ENCODE assay signal across 32 cellular contexts in genomic region chr2:177830881-177831386, GRCh38.
DNase-seq lines count a peak whose midpoint lies in the region; ATAC-seq, FAIRE-seq and TF ChIP-seq lines count a peak whose summit lies in the region.
"Had no signal": no experiment of that assay in that cellular context is flagged by ENCODE, and none has a peak within 500 bp of the region (broad histone marks: within the 10 kb centered on the region; RNA-seq: fewer than 3 reads in every experiment).

No MANE protein-coding gene starts in this region.

- CTCF ChIA-PET in H1 (lab: Charles Lee; ENCODE audit: partially characterized antibody), result interaction anchor here (1.2 to 1.7 kb wide), 4 partner anchors 11 to 76 kb away, joined by 3 to 6 read pairs (median 4); no protein-coding TSS in a partner anchor
- CTCF ChIA-PET in CD4-positive, alpha-beta T cell (lab: Charles Lee), result no interaction called here

- H3K36me3 ChIP-seq in H1 (ENCODE audit: control insufficient read depth in 2 of 4, insufficient read depth in 4 of 4, low read length in 3 of 4) (no peaks in the 10 kb centered on the region), small intestine (ENCODE audit: control insufficient read depth in 2 of 2, insufficient read depth in 2 of 2, low read length in 2 of 2) (no peaks in the 10 kb centered on the region)
- H3K36me3 ChIP-seq: BLaER1, left ventricle myocardium inferior, SJSA1 had no signal

- H3K4me2 ChIP-seq in H1 (ENCODE audit: insufficient read depth in 1 of 2, low read depth in 2 of 2, low read length in 2 of 2), result no peak overlapping the region
- H3K4me2 ChIP-seq: BLaER1 had no signal

- no peaks in the 10 kb centered on the region for H3K79me1 ChIP-seq in H1 (ENCODE audit: low read depth, low read length)

- no peaks in the 10 kb centered on the region for H3K27me3 ChIP-seq in H1 (replicated peaks in 1 of 4; ENCODE audit: control insufficient read depth in 3 of 4, extremely low read depth in 1 of 4, insufficient read depth in 3 of 4, low read length in 3 of 4)
- no peaks in the 10 kb centered on the region for H3K27me3 ChIP-seq in CD4-positive, alpha-beta T cell (ENCODE audit: control insufficient read depth, insufficient read depth, low read length)
- H3K27me3 ChIP-seq in small intestine (ENCODE audit: control insufficient read depth in 2 of 2, insufficient read depth in 2 of 2, low read length in 2 of 2), result no peaks in the 10 kb centered on the region
- H3K27me3 ChIP-seq: BLaER1, SJSA1, testis had no signal

- H4K20me1 ChIP-seq in H1 (replicated peaks in 1 of 2; ENCODE audit: control insufficient read depth in 1 of 2, insufficient read depth in 2 of 2, low read length in 2 of 2), result no peaks in the 10 kb centered on the region
- H4K20me1 ChIP-seq: BLaER1 had no signal

- H3K18ac ChIP-seq in H1 (ENCODE audit: extremely low read depth, low read length), result no peak overlapping the region

- H3K36me3 Mint-ChIP-seq in CD4-positive, alpha-beta T cell (ENCODE audit: low read depth), result no peaks in the 10 kb centered on the region
- H3K36me3 Mint-ChIP-seq: mesothelial cell of epicardium; natural killer cell; stimulated activated naive B cell treated with anti-CD40 and anti-IgM and Interleukin-4, amounts not matched to agents 10 μg/mL and 1 μg/mL and 100 μg/mL, for 72 hours had no signal

- ATAC-seq in CD4-positive, alpha-beta T cell (ENCODE audit: poor library complexity), result no peak
- ATAC-seq in HG02588 (IDR thresholded peaks at IDR 0.05; ENCODE audit: unreplicated experiment) (no peak), HG02623 (IDR thresholded peaks at IDR 0.05; ENCODE audit: unreplicated experiment) (no peak)
- ATAC-seq: natural killer cell; right cardiac atrium; stimulated activated naive B cell treated with anti-CD40 and anti-IgM and Interleukin-4, amounts not matched to agents 10 μg/mL and 1 μg/mL and 100 μg/mL, for 72 hours had no signal

- TF ChIP-seq RAD21 in H1 (IDR thresholded peaks at IDR 0.05 in 1 of 2, conservative IDR thresholded peaks at IDR 0.05 in 1 of 2; ENCODE audit: low read depth in 2 of 2, low read length in 2 of 2), result no peak

- H3K27ac Mint-ChIP-seq in CD4-positive, alpha-beta T cell, result no peak overlapping the region
- H3K27ac Mint-ChIP-seq: activated CD4-positive, alpha-beta T cell treated with anti-CD3 and anti-CD28 coated beads, Interleukin-2, amount 10 ng/mL, durations not matched to agents 24 days and 14 days; mesothelial cell of epicardium; natural killer cell; stimulated activated naive B cell treated with anti-CD40 and anti-IgM and Interleukin-4, amounts not matched to agents 10 μg/mL and 1 μg/mL and 100 μg/mL, for 72 hours had no signal

- H2AK5ac ChIP-seq in H1 (ENCODE audit: low read depth, low read length), result no peak overlapping the region

- H3K9me3 Mint-ChIP-seq in CD4-positive, alpha-beta T cell, result no peaks in the 10 kb centered on the region
- H3K9me3 Mint-ChIP-seq: activated CD4-positive, alpha-beta T cell treated with anti-CD3 and anti-CD28 coated beads, Interleukin-2, amount 10 ng/mL, durations not matched to agents 24 days and 14 days; natural killer cell had no signal

- peak; percentile 60 for DNase-seq in DMS153 (lab: John Stamatoyannopoulos, UW)
- peak; percentile 59 for DNase-seq in NCI-H146 (lab: John Stamatoyannopoulos, UW)
- DNase-seq in NCI-H2227 treated with DMSO at 0.1 percent for 48 hours (lab: John Stamatoyannopoulos, UW), result peak; percentile 99
- DNase-seq in H1 (ENCODE audit: low read depth in 1 of 2, low spot score in 2 of 2), result no peak
- no peak for DNase-seq in CD4-positive, alpha-beta T cell
- no peak for DNase-seq in small intestine
- DNase-seq: ACHN; activated CD4-positive, alpha-beta T cell treated with anti-CD3 and anti-CD28 coated beads, Interleukin-2, amount 10 ng/mL, durations not matched to agents 24 days and 14 days; activated naive CD4-positive, alpha-beta T cell; activated T-cell treated with anti-CD3 and anti-CD28 coated beads, Interleukin-2, amount 50 U/mL, for 48 hours; Calu3; effector memory CD4-positive, alpha-beta T cell; erythroblast; foreskin fibroblast; HCEC 1CT; left ventricle myocardium inferior; natural killer cell; NCI-H524; right cardiac atrium; stimulated activated CD4-positive, alpha-beta T cell treated with anti-CD3 and anti-CD28 coated beads, Interleukin-12 subunit alpha, Interleukin-12 subunit beta, amount 100 ng/mL, for 4 hours; stimulated activated CD4-positive, alpha-beta T cell treated with anti-CD3 and anti-CD28 coated beads, Interleukin-4, amount 100 ng/mL, for 24 hours; stimulated activated naive B cell treated with anti-CD40 and anti-IgM and Interleukin-4, amounts not matched to agents 10 μg/mL and 1 μg/mL and 100 μg/mL, for 72 hours; T-helper 1 cell; testis had no signal

- H2BK20ac ChIP-seq in H1 (ENCODE audit: low read length), result no peak overlapping the region

- H2AFZ ChIP-seq in H1 (ENCODE audit: low read length), result no peak overlapping the region

- no peak for FAIRE-seq in H1 (lab: Jason Lieb, UNC)
- FAIRE-seq in small intestine (lab: Jason Lieb, UNC), result no peak
- FAIRE-seq: colon, GM19239, urothelium cell line had no signal

- no peaks in the 10 kb centered on the region for H3K4me1 ChIP-seq in H1 (replicated peaks in 1 of 4; ENCODE audit: control insufficient read depth in 3 of 4, insufficient read depth in 4 of 4, low read length in 3 of 4)
- H3K4me1 ChIP-seq in small intestine (ENCODE audit: control insufficient read depth in 2 of 2, insufficient read depth in 1 of 2, low read depth in 1 of 2, low read length in 1 of 2), result no peaks in the 10 kb centered on the region
- H3K4me1 ChIP-seq: BLaER1, left ventricle myocardium inferior, SJSA1, testis had no signal

- no peak overlapping the region for H2BK5ac ChIP-seq in H1 (ENCODE audit: low read depth, low read length)

- POLR2A ChIA-PET in H1 (lab: Charles Lee; ENCODE audit: partially characterized antibody), result no interaction called here
- POLR2A ChIA-PET in CD4-positive, alpha-beta T cell (lab: Charles Lee), result no interaction called here

- H3K23ac ChIP-seq in H1 (ENCODE audit: insufficient read length), result no peak overlapping the region

- H2BK120ac ChIP-seq in H1 (replicated peaks; ENCODE audit: low read depth, low read length), result no peak overlapping the region

- H3K4me1 Mint-ChIP-seq in CD4-positive, alpha-beta T cell (ENCODE audit: low read depth), result no peaks in the 10 kb centered on the region
- H3K4me1 Mint-ChIP-seq: activated CD4-positive, alpha-beta T cell treated with anti-CD3 and anti-CD28 coated beads, Interleukin-2, amount 10 ng/mL, durations not matched to agents 24 days and 14 days; natural killer cell; stimulated activated naive B cell treated with anti-CD40 and anti-IgM and Interleukin-4, amounts not matched to agents 10 μg/mL and 1 μg/mL and 100 μg/mL, for 72 hours had no signal

- no peak for TF ChIP-seq CTCF in H1 (IDR thresholded peaks at IDR 0.05; ENCODE audit: control extremely low read depth in 1 of 3, insufficient read depth in 1 of 3, low read depth in 1 of 3, low read length in 3 of 3)
- no peak for TF ChIP-seq CTCF in CD4-positive, alpha-beta T cell (IDR thresholded peaks at IDR 0.05)

- no peak overlapping the region for H3K56ac ChIP-seq in H1 (replicated peaks; ENCODE audit: insufficient read length, low read depth, low read length)

- no peak overlapping the region for H3K4me3 Mint-ChIP-seq in CD4-positive, alpha-beta T cell
- H3K4me3 Mint-ChIP-seq: activated CD4-positive, alpha-beta T cell treated with anti-CD3 and anti-CD28 coated beads, Interleukin-2, amount 10 ng/mL, durations not matched to agents 24 days and 14 days; mesothelial cell of epicardium; natural killer cell; stimulated activated naive B cell treated with anti-CD40 and anti-IgM and Interleukin-4, amounts not matched to agents 10 μg/mL and 1 μg/mL and 100 μg/mL, for 72 hours had no signal

- no peak overlapping the region for H4K5ac ChIP-seq in H1 (ENCODE audit: insufficient read length, low read depth, low read length)

- H4K91ac ChIP-seq in H1 (replicated peaks; ENCODE audit: insufficient read length, low read length), result no peak overlapping the region

- no peaks in the 10 kb centered on the region for H3K79me2 ChIP-seq in H1 (ENCODE audit: control insufficient read depth in 1 of 2, insufficient read depth in 2 of 2, low read length in 2 of 2)

- H3K4me3 ChIP-seq in H1 (ENCODE audit: extremely low read depth in 1 of 4, insufficient read depth in 2 of 4, low read depth in 3 of 4, low read length in 4 of 4), result no peak overlapping the region
- H3K4me3 ChIP-seq in small intestine (ENCODE audit: low read depth in 1 of 2, low read length in 2 of 2), result no peak overlapping the region
- H3K4me3 ChIP-seq: BLaER1, left ventricle myocardium inferior, SJSA1, testis had no signal

- H2BK12ac ChIP-seq in H1 (ENCODE audit: low read depth, low read length), result no peak overlapping the region

- no peak overlapping the region for H3K27ac ChIP-seq in H1 (ENCODE audit: low read depth, low read length)
- no peak overlapping the region for H3K27ac ChIP-seq in CD4-positive, alpha-beta T cell (ENCODE audit: low read depth, low read length)
- H3K27ac ChIP-seq in small intestine (ENCODE audit: low read depth in 1 of 2, low read length in 1 of 2), result no peak overlapping the region
- H3K27ac ChIP-seq: BLaER1, left ventricle myocardium inferior, SJSA1, testis had no signal

- no peak overlapping the region for H3K14ac ChIP-seq in H1 (ENCODE audit: insufficient read length)

- H3K9ac ChIP-seq in H1 (replicated peaks in 1 of 4; ENCODE audit: extremely low read depth in 1 of 4, low read depth in 3 of 4, low read length in 3 of 4), result no peak overlapping the region
- H3K9ac ChIP-seq: BLaER1 had no signal

- TF ChIP-seq POLR2A in H1 (IDR thresholded peaks at IDR 0.05; ENCODE audit: control extremely low read depth in 1 of 2, low read depth in 2 of 2, low read length in 2 of 2), result no peak

- TF ChIP-seq EP300 in H1 (IDR thresholded peaks at IDR 0.05; ENCODE audit: borderline replicate concordance in 1 of 2, low read depth in 2 of 2, low read length in 2 of 2), result no peak

- no peak overlapping the region for H2BK15ac ChIP-seq in H1 (ENCODE audit: low read length)

- H4K8ac ChIP-seq in H1 (ENCODE audit: extremely low read depth, insufficient read depth, low read length), result no peak overlapping the region

- H3K27me3 Mint-ChIP-seq in CD4-positive, alpha-beta T cell, result no peaks in the 10 kb centered on the region

- H3K23me2 ChIP-seq in H1 (ENCODE audit: low read depth, low read length), result no peaks in the 10 kb centered on the region

- H3K9me3 ChIP-seq in H1 (ENCODE audit: insufficient read depth in 2 of 2, low read depth in 1 of 2, low read length in 1 of 2), result peaks cover 12 to 16% of the 10 kb centered on the region in 2 experiments; a peak in 3 of 4 replicates
- no peaks in the 10 kb centered on the region for H3K9me3 ChIP-seq in CD4-positive, alpha-beta T cell (ENCODE audit: control insufficient read depth, low read length)
- no peaks in the 10 kb centered on the region for H3K9me3 ChIP-seq in small intestine (ENCODE audit: control insufficient read depth, low read depth)
- H3K9me3 ChIP-seq: SJSA1, testis had no signal

- no peak overlapping the region for H3K4ac ChIP-seq in H1 (replicated peaks; ENCODE audit: insufficient read length, low read depth, low read length)

- intact Hi-C loops in CD4-positive, alpha-beta T cell (cut with DNase I, micrococcal nuclease), result no loop called here

- 89% methylated on average over 1 of the region's 1 CpG; no CpG with 5 or more reads in 1 of the 2 experiments for WGBS in H1 (ENCODE audit: extremely low coverage in 1 of 2, insufficient coverage in 1 of 2, insufficient read length in 1 of 2, insufficient replicate concordance in 2 of 2, low coverage in 1 of 2, low lambda C conversion rate in 2 of 2, missing lambda C conversion rate in 1 of 2), 2 experiments
- 93 to 94% (median 93%) methylated on average over 1 of the region's 1 CpG for WGBS in small intestine, 3 donors

Comparison
In these comparisons a context has a peak if more than half of its experiments do, and no peak if none do; other contexts are left out.
1. DNase-seq: peak in DMS153 (single experiment), NCI-H146 (single experiment) and NCI-H2227 treated with DMSO at 0.1 percent for 48 hours (single experiment); none in H1 (0 of 2), CD4-positive, alpha-beta T cell (0 of 10) and small intestine (single experiment).